12 cellular contexts compared by ENCODE assay signal in genomic region chr22:24161909-24162308, GRCh38. TPM values are rescaled to one million over a fixed set of nuclear protein-coding genes. Genes with fewer than 3 reads are reported as not detected.
A peak's percentile ranks its signal among the peaks of the same experiment; 100 is the strongest.
DNase-seq lines count a peak whose midpoint lies in the region; ATAC-seq and TF ChIP-seq lines count a peak whose summit lies in the region.
"Had no signal": no experiment of that assay in that cellular context is flagged by ENCODE, and none has a peak within 500 bp of the region (broad histone marks: within the 10 kb centered on the region; RNA-seq: fewer than 3 reads in every experiment).

No MANE protein-coding gene starts in this region.

- H3K27me3 Mint-ChIP-seq in stimulated activated naive CD8-positive, alpha-beta T cell treated with anti-CD3 and anti-CD28 coated beads, Interleukin-15, Interleukin-2, amounts not matched to agents 100 ng/mL and 50 ng/mL, for 24 hours: no peaks in the 10 kb centered on the region
- no peaks in the 10 kb centered on the region for H3K27me3 Mint-ChIP-seq in activated naive CD8-positive, alpha-beta T cell treated with anti-CD3 and anti-CD28 coated beads, Interleukin-2, amount 10 ng/mL, durations not matched to agents 7 days and 5 days

- H3K9me3 Mint-ChIP-seq in stimulated activated naive CD8-positive, alpha-beta T cell treated with anti-CD3 and anti-CD28 coated beads, Interleukin-15, Interleukin-2, amounts not matched to agents 100 ng/mL and 50 ng/mL, for 24 hours: no peaks in the 10 kb centered on the region
- H3K9me3 Mint-ChIP-seq in activated naive CD8-positive, alpha-beta T cell treated with anti-CD3 and anti-CD28 coated beads, Interleukin-2, amount 10 ng/mL, durations not matched to agents 7 days and 5 days: no peaks in the 10 kb centered on the region

- H3K36me3 ChIP-seq in muscle layer of colon (ENCODE audit: insufficient read depth, low read length): peaks cover 29% of the 10 kb centered on the region
- peaks cover 8 to 44% (median 30%) of the 10 kb centered on the region in 4 donors for H3K36me3 ChIP-seq in upper lobe of left lung

- no peak for ATAC-seq in stimulated activated naive CD8-positive, alpha-beta T cell treated with anti-CD3 and anti-CD28 coated beads, Interleukin-15, Interleukin-2, amounts not matched to agents 100 U/mL and 50 U/mL, for 24 hours
- no peak for ATAC-seq in activated naive CD8-positive, alpha-beta T cell treated with anti-CD3 and anti-CD28 coated beads, Interleukin-2, amount 10 ng/mL, durations not matched to agents 7 days and 5 days (ENCODE audit: low read depth)
- ATAC-seq in upper lobe of left lung (ENCODE audit: low FRiP score in 2 of 2) (no peak), HG03432 (IDR thresholded peaks at IDR 0.05; ENCODE audit: unreplicated experiment) (no peak), HG03439 (IDR thresholded peaks at IDR 0.05; ENCODE audit: unreplicated experiment) (no peak)
- ATAC-seq: HCT116 had no signal

- POLR2A ChIA-PET in activated naive CD8-positive, alpha-beta T cell treated with anti-CD3 and anti-CD28 coated beads, Interleukin-2, amount 10 ng/mL, durations not matched to agents 7 days and 5 days (lab: Charles Lee): no interaction called here

- no peak for TF ChIP-seq POLR2A in upper lobe of left lung (IDR thresholded peaks at IDR 0.05)

- DNase-seq in stimulated activated naive CD8-positive, alpha-beta T cell treated with anti-CD3 and anti-CD28 coated beads, Interleukin-15, Interleukin-2, amounts not matched to agents 100 U/mL and 50 U/mL, for 24 hours: no peak
- no peak for DNase-seq in activated naive CD8-positive, alpha-beta T cell treated with anti-CD3 and anti-CD28 coated beads, Interleukin-2, amount 10 ng/mL, durations not matched to agents 7 days and 5 days
- peak in 1 of 2 donors; percentile 63 for DNase-seq in upper lobe of left lung
- DNase-seq in stimulated activated naive CD4-positive, alpha-beta T cell treated with Interleukin-2 at 50 U/mL for 16 hours (lab: John Stamatoyannopoulos, UW): no peak
- DNase-seq: GDM1, NCI-H187 had no signal

- H3K27ac ChIP-seq in muscle layer of colon (ENCODE audit: low read depth, low read length) (peak overlapping the region; percentile 41), upper lobe of left lung (peak overlapping the region; percentile 23 to 90 (median 58))

- H3K27ac Mint-ChIP-seq in stimulated activated naive CD8-positive, alpha-beta T cell treated with anti-CD3 and anti-CD28 coated beads, Interleukin-15, Interleukin-2, amounts not matched to agents 100 ng/mL and 50 ng/mL, for 24 hours: peak overlapping the region; percentile 49
- peak overlapping the region; percentile 42 for H3K27ac Mint-ChIP-seq in activated naive CD8-positive, alpha-beta T cell treated with anti-CD3 and anti-CD28 coated beads, Interleukin-2, amount 10 ng/mL, durations not matched to agents 7 days and 5 days

- no peak for TF ChIP-seq CTCF in upper lobe of left lung (IDR thresholded peaks at IDR 0.05)

- 73 to 80% methylated on average over 1 to 6 of the region's 6 CpGs for whole genome bisulfite sequencing in upper lobe of left lung, 2 donors

- H3K4me3 ChIP-seq in muscle layer of colon (ENCODE audit: low read depth in 1 of 2, low read length in 2 of 2) (no peak overlapping the region), upper lobe of left lung (no peak overlapping the region)
- H3K4me3 ChIP-seq: lung had no signal

- no peaks in the 10 kb centered on the region for H3K36me3 Mint-ChIP-seq in stimulated activated naive CD8-positive, alpha-beta T cell treated with anti-CD3 and anti-CD28 coated beads, Interleukin-15, Interleukin-2, amounts not matched to agents 100 ng/mL and 50 ng/mL, for 24 hours (ENCODE audit: low read depth)
- H3K36me3 Mint-ChIP-seq in activated naive CD8-positive, alpha-beta T cell treated with anti-CD3 and anti-CD28 coated beads, Interleukin-2, amount 10 ng/mL, durations not matched to agents 7 days and 5 days: peaks cover 6% of the 10 kb centered on the region

- no peak overlapping the region for H3K9ac ChIP-seq in muscle layer of colon (ENCODE audit: low read length)

- TF ChIP-seq EP300 in upper lobe of left lung (IDR thresholded peaks at IDR 0.05): no peak

- peaks cover 32% of the 10 kb centered on the region for H3K4me1 Mint-ChIP-seq in stimulated activated naive CD8-positive, alpha-beta T cell treated with anti-CD3 and anti-CD28 coated beads, Interleukin-15, Interleukin-2, amounts not matched to agents 100 ng/mL and 50 ng/mL, for 24 hours (ENCODE audit: low read depth)
- H3K4me1 Mint-ChIP-seq in activated naive CD8-positive, alpha-beta T cell treated with anti-CD3 and anti-CD28 coated beads, Interleukin-2, amount 10 ng/mL, durations not matched to agents 7 days and 5 days: peaks cover 26% of the 10 kb centered on the region

- H3K4me3 Mint-ChIP-seq in stimulated activated naive CD8-positive, alpha-beta T cell treated with anti-CD3 and anti-CD28 coated beads, Interleukin-15, Interleukin-2, amounts not matched to agents 100 ng/mL and 50 ng/mL, for 24 hours: no peak overlapping the region
- H3K4me3 Mint-ChIP-seq in activated naive CD8-positive, alpha-beta T cell treated with anti-CD3 and anti-CD28 coated beads, Interleukin-2, amount 10 ng/mL, durations not matched to agents 7 days and 5 days: no peak overlapping the region

- peaks cover 73% of the 10 kb centered on the region for H3K4me1 ChIP-seq in muscle layer of colon (ENCODE audit: insufficient read depth, low read length)
- H3K4me1 ChIP-seq in upper lobe of left lung: peaks cover 41 to 66% (median 56%) of the 10 kb centered on the region in 4 donors

- H3K27me3 ChIP-seq in muscle layer of colon (ENCODE audit: control insufficient read depth in 1 of 2, insufficient read depth in 2 of 2, low read length in 2 of 2) (no peaks in the 10 kb centered on the region), upper lobe of left lung (no peaks in the 10 kb centered on the region)

- H3K9me3 ChIP-seq in muscle layer of colon (ENCODE audit: low read length): no peaks in the 10 kb centered on the region
- no peaks in the 10 kb centered on the region for H3K9me3 ChIP-seq in upper lobe of left lung

RNA-seq across cellular contexts. Expression of gene SUSD2, which starts 19.4 kb away (rescaled TPM):
- total RNA-seq in activated naive CD8-positive, alpha-beta T cell treated with anti-CD3 and anti-CD28 coated beads, Interleukin-2, amount 10 ng/mL, durations not matched to agents 7 days and 5 days: 1 to 10 TPM in 1 of 2 experiments, under 1 TPM in 1; 0.94 to 1.2 TPM
- total RNA-seq in upper lobe of left lung: 100 to 1,000 TPM; 191 to 645 (median 348) TPM

Comparison
In these comparisons a context has a peak if more than half of its experiments do, and no peak if none do; other contexts are left out.
1. RNA of gene SUSD2, which starts 19.4 kb away (total RNA-seq): 191 to 645 TPM in upper lobe of left lung; 0.94 to 1.2 TPM in activated naive CD8-positive, alpha-beta T cell treated with anti-CD3 and anti-CD28 coated beads, Interleukin-2, amount 10 ng/mL, durations not matched to agents 7 days and 5 days; every median in the first group is over 10 times any median in the second.